23 cellular contexts compared by ENCODE assay signal in the genomic region with DNA sequence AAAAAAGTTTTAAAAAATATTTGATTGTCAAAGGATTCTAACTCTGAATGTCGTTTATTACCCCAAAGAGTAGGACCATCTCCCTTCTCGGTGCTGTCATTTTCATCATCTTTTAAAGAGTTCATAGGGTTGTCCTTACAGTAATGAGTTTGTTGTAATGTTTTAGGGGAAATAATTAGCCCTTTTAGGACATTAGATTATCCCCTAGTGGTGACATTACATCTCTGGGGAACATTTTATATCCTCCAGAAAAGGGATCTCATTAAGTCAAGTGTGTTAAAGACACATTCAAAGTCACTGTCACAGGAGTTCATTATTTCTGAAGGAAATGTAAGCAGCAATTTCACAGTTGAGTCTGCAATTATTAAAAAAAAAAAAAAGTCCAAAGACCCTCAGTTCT.
DNase-seq lines count a peak whose midpoint lies in the region; TF ChIP-seq lines count a peak whose summit lies in the region.
"Had no signal": no experiment of that assay in that cellular context is flagged by ENCODE, and none has a peak within 500 bp of the region (broad histone marks: within the 10 kb centered on the region; RNA-seq: fewer than 3 reads in every experiment).

No MANE protein-coding gene starts in this region.

- H3K4me3 ChIP-seq in DOHH2 (ENCODE audit: low read length), result no peak overlapping the region
- H3K4me3 ChIP-seq in Loucy (ENCODE audit: low read length, poor library complexity, severe bottlenecking), result no peak overlapping the region
- peak overlapping the region; percentile 68 for H3K4me3 ChIP-seq in SK-N-MC
- H3K4me3 ChIP-seq in esophagus squamous epithelium, result no peak overlapping the region
- H3K4me3 ChIP-seq in thyroid gland (replicated peaks in 1 of 3), result no peak overlapping the region
- H3K4me3 ChIP-seq in vagina, result no peak overlapping the region
- H3K4me3 ChIP-seq: BLaER1 treated with 17β-estradiol and CSF1 and Interleukin-3, amounts not matched to agents 10 nM and 100 nM; GM12878; K562 had no signal

- TF ChIP-seq POLR2A in esophagus squamous epithelium (IDR thresholded peaks at IDR 0.05), result no peak
- TF ChIP-seq POLR2A in thyroid gland (IDR thresholded peaks at IDR 0.05), result no peak
- no peak for TF ChIP-seq POLR2A in vagina (IDR thresholded peaks at IDR 0.05)

- DNase-seq in SK-N-MC (ENCODE audit: low read depth, low spot score) (peak; percentile 14), progenitor cell of endocrine pancreas (ENCODE audit: low spot score, unreplicated experiment) (no peak), esophagus squamous epithelium (lab: John Stamatoyannopoulos, UW) (no peak), thyroid gland (no peak), NCI-H2227 treated with DMSO at 0.1 percent for 48 hours (lab: John Stamatoyannopoulos, UW) (no peak), vagina (ENCODE audit: extremely low spot score in 2 of 2) (no peak)
- DNase-seq: AML-193; CD4-positive, alpha-beta T cell; EL; GDM1; Kasumi-1; MV-4-11; NCI-H1694; NCI-H2029 treated with DMSO at 0.1 percent for 48 hours; NCI-H2171; NCI-H345; NCI-H510A treated with DMSO at 0.1 percent for 48 hours; OCI-M1 had no signal

- H3K36me3 ChIP-seq in DOHH2 (ENCODE audit: control insufficient read depth, low read length), result no peaks in the 10 kb centered on the region
- H3K36me3 ChIP-seq in Loucy (ENCODE audit: insufficient read depth, low read length), result no peaks in the 10 kb centered on the region
- no peaks in the 10 kb centered on the region for H3K36me3 ChIP-seq in SK-N-MC (ENCODE audit: insufficient read depth, low read length)
- H3K36me3 ChIP-seq in esophagus squamous epithelium, result no peaks in the 10 kb centered on the region
- H3K36me3 ChIP-seq in thyroid gland, result no peaks in the 10 kb centered on the region
- no peaks in the 10 kb centered on the region for H3K36me3 ChIP-seq in vagina
- H3K36me3 ChIP-seq: BLaER1 treated with 17β-estradiol and CSF1 and Interleukin-3, amounts not matched to agents 10 nM and 100 nM had no signal

- H3K36me3 Mint-ChIP-seq in progenitor cell of endocrine pancreas (ENCODE audit: insufficient read depth), result no peaks in the 10 kb centered on the region

- no peaks in the 10 kb centered on the region for H3K27me3 Mint-ChIP-seq in progenitor cell of endocrine pancreas

- H3K79me2 ChIP-seq in DOHH2 (ENCODE audit: control insufficient read depth, low read length), result no peaks in the 10 kb centered on the region
- H3K79me2 ChIP-seq in Loucy (ENCODE audit: insufficient read depth, low read length), result no peaks in the 10 kb centered on the region

- H3K27me3 ChIP-seq in DOHH2 (ENCODE audit: control insufficient read depth, low read length) (peaks cover 3% of the 10 kb centered on the region; the same call in 1 of the 2 replicates), Loucy (ENCODE audit: insufficient read depth, low read length, poor library complexity, severe bottlenecking) (no peaks in the 10 kb centered on the region), esophagus squamous epithelium (no peaks in the 10 kb centered on the region), thyroid gland (no peaks in the 10 kb centered on the region), vagina (no peaks in the 10 kb centered on the region)
- H3K27me3 ChIP-seq: BLaER1 treated with 17β-estradiol and CSF1 and Interleukin-3, amounts not matched to agents 10 nM and 100 nM had no signal

- no peak overlapping the region for H3K4me2 ChIP-seq in DOHH2 (ENCODE audit: low read length)
- H3K4me2 ChIP-seq in Loucy (ENCODE audit: low read depth, low read length, poor library complexity, severe bottlenecking), result no peak overlapping the region
- H3K4me2 ChIP-seq: BLaER1 treated with 17β-estradiol and CSF1 and Interleukin-3, amounts not matched to agents 10 nM and 100 nM had no signal

- H3K4me1 ChIP-seq in DOHH2 (ENCODE audit: control insufficient read depth, low read length), result no peaks in the 10 kb centered on the region
- H3K4me1 ChIP-seq in Loucy (ENCODE audit: insufficient read depth, low read length, poor library complexity, severe bottlenecking), result no peaks in the 10 kb centered on the region
- H3K4me1 ChIP-seq in esophagus squamous epithelium, result peaks cover 0 to 14% (median 9%) of the 10 kb centered on the region in 3 donors
- no peaks in the 10 kb centered on the region for H3K4me1 ChIP-seq in thyroid gland
- peaks cover 5% of the 10 kb centered on the region for H3K4me1 ChIP-seq in vagina

- H3K27ac ChIP-seq in DOHH2 (ENCODE audit: low read depth, low read length) (no peak overlapping the region), SK-N-MC (no peak overlapping the region), esophagus squamous epithelium (no peak overlapping the region), thyroid gland (no peak overlapping the region), vagina (no peak overlapping the region)
- H3K27ac ChIP-seq: BLaER1 treated with 17β-estradiol and CSF1 and Interleukin-3, amounts not matched to agents 10 nM and 100 nM had no signal

- H3F3A ChIP-seq in DOHH2 (ENCODE audit: control insufficient read depth, insufficient read depth) (no peaks in the 10 kb centered on the region), Loucy (ENCODE audit: low read depth) (no peaks in the 10 kb centered on the region)

- H2AFZ ChIP-seq in Loucy (ENCODE audit: low read length), result no peak overlapping the region

- no peak overlapping the region for H3K4me3 Mint-ChIP-seq in progenitor cell of endocrine pancreas (ENCODE audit: low read depth)
- H3K4me3 Mint-ChIP-seq: CD4-positive, alpha-beta T cell had no signal

- H3K9ac ChIP-seq in Loucy (ENCODE audit: low read depth, low read length, poor library complexity, severe bottlenecking) (no peak overlapping the region), SK-N-MC (ENCODE audit: insufficient read length) (no peak overlapping the region)
- H3K9ac ChIP-seq: BLaER1 treated with 17β-estradiol and CSF1 and Interleukin-3, amounts not matched to agents 10 nM and 100 nM had no signal

- intact Hi-C loops in esophagus squamous epithelium (cut with DNase I), result no loop called here
- intact Hi-C loops in thyroid gland (cut with DNase I), result no loop called here
- intact Hi-C loops in vagina (cut with DNase I), result no loop called here

- H3K9me2 ChIP-seq in DOHH2 (replicated peaks; ENCODE audit: control insufficient read depth, low read length), result no peaks in the 10 kb centered on the region
- H3K9me2 ChIP-seq in Loucy (replicated peaks; ENCODE audit: low read depth, low read length), result no peaks in the 10 kb centered on the region

- peaks cover 20% of the 10 kb centered on the region for H3K9me3 Mint-ChIP-seq in progenitor cell of endocrine pancreas (ENCODE audit: low read depth)

- 85 to 87% methylated on average over 2 of the region's 2 CpGs for WGBS in esophagus squamous epithelium, 2 donors
- WGBS in thyroid gland, 2 donors, result 84 to 88% methylated on average over 2 of the region's 2 CpGs

- H3K4me1 Mint-ChIP-seq in progenitor cell of endocrine pancreas (ENCODE audit: low read depth), result peaks cover 4% of the 10 kb centered on the region

- H3K27ac Mint-ChIP-seq in progenitor cell of endocrine pancreas, result no peak overlapping the region
- H3K27ac Mint-ChIP-seq: CD4-positive, alpha-beta T cell had no signal

- no peaks in the 10 kb centered on the region for H3K9me3 ChIP-seq in DOHH2 (ENCODE audit: control insufficient read depth, insufficient read depth, low read length)
- no peaks in the 10 kb centered on the region; the same call in 1 of the 2 replicates for H3K9me3 ChIP-seq in Loucy (ENCODE audit: insufficient read depth, low read depth, low read length)
- H3K9me3 ChIP-seq in SK-N-MC (ENCODE audit: low read depth, low read length), result no peaks in the 10 kb centered on the region
- H3K9me3 ChIP-seq in esophagus squamous epithelium, result no peaks in the 10 kb centered on the region
- H3K9me3 ChIP-seq in thyroid gland, result no peaks in the 10 kb centered on the region
- no peaks in the 10 kb centered on the region for H3K9me3 ChIP-seq in vagina

- peak; percentile 23 for TF ChIP-seq CTCF in DOHH2 (IDR thresholded peaks at IDR 0.05; ENCODE audit: low read depth, low read length, poor library complexity, severe bottlenecking)
- 0 out of 2 replicates have a peak, but pooled peaks have one; percentile 9 for TF ChIP-seq CTCF in Loucy (conservative IDR thresholded peaks at IDR 0.05; ENCODE audit: low read length)
- peak; percentile 5 for TF ChIP-seq CTCF in progenitor cell of endocrine pancreas (IDR thresholded peaks at IDR 0.05; ENCODE audit: unreplicated experiment)
- TF ChIP-seq CTCF in esophagus squamous epithelium (IDR thresholded peaks at IDR 0.05), result no peak
- TF ChIP-seq CTCF in thyroid gland (IDR thresholded peaks at IDR 0.05), result peak in 1 of 6 experiments; percentile 10
- TF ChIP-seq CTCF in vagina (IDR thresholded peaks at IDR 0.05), result no peak

- H4K20me1 ChIP-seq in DOHH2 (ENCODE audit: control insufficient read depth, insufficient read depth, low read depth, low read length) (no peaks in the 10 kb centered on the region), Loucy (ENCODE audit: insufficient read depth, low read length, poor library complexity, severe bottlenecking) (no peaks in the 10 kb centered on the region)
- H4K20me1 ChIP-seq: BLaER1 treated with 17β-estradiol and CSF1 and Interleukin-3, amounts not matched to agents 10 nM and 100 nM had no signal

Comparison
In these comparisons a context has a peak if more than half of its experiments do, and no peak if none do; other contexts are left out.
1. CTCF ChIP-seq: peak in DOHH2 (single experiment), Loucy (single experiment) and progenitor cell of endocrine pancreas (single experiment); none in esophagus squamous epithelium (0 of 6) and vagina (0 of 3).